1 cellular context compared by ENCODE assay signal in genomic region chr10:21278491-21279216, GRCh38.
TF ChIP-seq lines count a peak whose summit lies in the region.

No MANE protein-coding gene starts in this region.

TF ChIP-seq in HepG2, 621 proteins besides CTCF, POLR2A, EP300 and RAD21 (continued from another document and continues in another):
- no peak for TF ChIP-seq RERE (CRISPR knock-in tag; IDR thresholded peaks at IDR 0.05; ENCODE audit: low read depth)
- no peak for TF ChIP-seq ZNF879 (CRISPR knock-in tag; IDR thresholded peaks at IDR 0.05)
- TF ChIP-seq, protein P1, sequence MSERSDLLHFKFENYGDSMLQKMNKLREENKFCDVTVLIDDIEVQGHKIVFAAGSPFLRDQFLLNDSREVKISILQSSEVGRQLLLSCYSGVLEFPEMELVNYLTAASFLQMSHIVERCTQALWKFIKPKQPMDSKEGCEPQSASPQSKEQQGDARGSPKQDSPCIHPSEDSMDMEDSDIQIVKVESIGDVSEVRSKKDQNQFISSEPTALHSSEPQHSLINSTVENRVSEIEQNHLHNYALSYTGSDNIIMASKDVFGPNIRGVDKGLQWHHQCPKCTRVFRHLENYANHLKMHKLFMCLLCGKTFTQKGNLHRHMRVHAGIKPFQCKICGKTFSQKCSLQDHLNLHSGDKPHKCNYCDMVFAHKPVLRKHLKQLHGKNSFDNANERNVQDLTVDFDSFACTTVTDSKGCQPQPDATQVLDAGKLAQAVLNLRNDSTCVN (CRISPR knock-in tag; IDR thresholded peaks at IDR 0.05; ENCODE audit: borderline replicate concordance), result no peak
- TF ChIP-seq RFX5 (IDR thresholded peaks at IDR 0.05; ENCODE audit: low read depth, low read length), result no peak
- no peak for TF ChIP-seq NCOA1 (CRISPR knock-in tag; IDR thresholded peaks at IDR 0.05)
- TF ChIP-seq SP140L (CRISPR knock-in tag; IDR thresholded peaks at IDR 0.05; ENCODE audit: borderline replicate concordance), result no peak
- TF ChIP-seq ZNF83 (CRISPR knock-in tag; IDR thresholded peaks at IDR 0.05; ENCODE audit: borderline replicate concordance), result no peak
- TF ChIP-seq, protein P2, sequence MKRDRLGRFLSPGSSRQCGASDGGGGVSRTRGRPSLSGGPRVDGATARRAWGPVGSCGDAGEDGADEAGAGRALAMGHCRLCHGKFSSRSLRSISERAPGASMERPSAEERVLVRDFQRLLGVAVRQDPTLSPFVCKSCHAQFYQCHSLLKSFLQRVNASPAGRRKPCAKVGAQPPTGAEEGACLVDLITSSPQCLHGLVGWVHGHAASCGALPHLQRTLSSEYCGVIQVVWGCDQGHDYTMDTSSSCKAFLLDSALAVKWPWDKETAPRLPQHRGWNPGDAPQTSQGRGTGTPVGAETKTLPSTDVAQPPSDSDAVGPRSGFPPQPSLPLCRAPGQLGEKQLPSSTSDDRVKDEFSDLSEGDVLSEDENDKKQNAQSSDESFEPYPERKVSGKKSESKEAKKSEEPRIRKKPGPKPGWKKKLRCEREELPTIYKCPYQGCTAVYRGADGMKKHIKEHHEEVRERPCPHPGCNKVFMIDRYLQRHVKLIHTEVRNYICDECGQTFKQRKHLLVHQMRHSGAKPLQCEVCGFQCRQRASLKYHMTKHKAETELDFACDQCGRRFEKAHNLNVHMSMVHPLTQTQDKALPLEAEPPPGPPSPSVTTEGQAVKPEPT (CRISPR knock-in tag; IDR thresholded peaks at IDR 0.05; ENCODE audit: low read depth), result peak; percentile 59; the same call in 1 of the 2 replicates
- TF ChIP-seq CCDC6 (CRISPR knock-in tag; IDR thresholded peaks at IDR 0.05), result no peak
- TF ChIP-seq ZNF335 (CRISPR knock-in tag; IDR thresholded peaks at IDR 0.05), result 0 out of 2 replicates have a peak, but pooled peaks have one; percentile 24
- no peak for TF ChIP-seq ZNF558 (CRISPR knock-in tag; IDR thresholded peaks at IDR 0.05; ENCODE audit: borderline replicate concordance)
- TF ChIP-seq ZNF446 (CRISPR knock-in tag; IDR thresholded peaks at IDR 0.05), result no peak
- TF ChIP-seq CBX1 (IDR thresholded peaks at IDR 0.05; ENCODE audit: low read depth), result no peak
- no peak for TF ChIP-seq BORCS8-MEF2B (CRISPR knock-in tag; IDR thresholded peaks at IDR 0.05)
- TF ChIP-seq KLF6 (CRISPR knock-in tag; IDR thresholded peaks at IDR 0.05), result no peak
- TF ChIP-seq NFKB2 (CRISPR knock-in tag; IDR thresholded peaks at IDR 0.05; ENCODE audit: borderline replicate concordance), result no peak
- no peak for TF ChIP-seq CREM (IDR thresholded peaks at IDR 0.05)
- TF ChIP-seq CREM (CRISPR knock-in tag; IDR thresholded peaks at IDR 0.05), result no peak
- TF ChIP-seq BRD4 (CRISPR knock-in tag; IDR thresholded peaks at IDR 0.05), result no peak
- TF ChIP-seq ZNF772 (CRISPR knock-in tag; IDR thresholded peaks at IDR 0.05), result no peak
- TF ChIP-seq PHB2 (IDR thresholded peaks at IDR 0.05; ENCODE audit: partially characterized antibody), result no peak
- TF ChIP-seq, protein P3, sequence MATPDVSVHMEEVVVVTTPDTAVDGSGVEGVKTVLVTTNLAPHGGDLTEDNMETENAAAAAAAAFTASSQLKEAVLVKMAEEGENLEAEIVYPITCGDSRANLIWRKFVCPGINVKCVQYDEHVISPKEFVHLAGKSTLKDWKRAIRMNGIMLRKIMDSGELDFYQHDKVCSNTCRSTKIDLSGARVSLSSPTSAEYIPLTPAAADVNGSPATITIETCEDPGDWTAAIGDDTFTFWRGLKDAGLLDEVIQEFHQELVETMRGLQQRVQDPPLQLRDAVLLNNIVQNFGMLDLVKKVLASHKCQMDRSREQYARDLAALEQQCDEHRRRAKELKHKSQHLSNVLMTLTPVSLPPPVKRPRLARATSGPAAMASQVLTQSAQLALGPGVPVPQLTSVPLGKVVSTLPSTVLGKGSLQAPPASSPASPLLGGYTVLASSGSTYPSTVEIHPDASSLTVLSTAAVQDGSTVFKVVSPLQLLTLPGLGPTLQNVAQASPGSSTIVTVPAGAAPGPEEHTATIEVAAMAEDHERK (CRISPR knock-in tag; IDR thresholded peaks at IDR 0.05; ENCODE audit: low read depth), result no peak
- TF ChIP-seq ZNF350 (CRISPR knock-in tag; IDR thresholded peaks at IDR 0.05; ENCODE audit: borderline replicate concordance, low read depth), result no peak
- TF ChIP-seq ZNF44 (CRISPR knock-in tag; IDR thresholded peaks at IDR 0.05), result peak; percentile 68; the same call in 1 of the 2 replicates
- no peak for TF ChIP-seq HMG20A (CRISPR knock-in tag; IDR thresholded peaks at IDR 0.05; ENCODE audit: borderline replicate concordance)
- 0 out of 2 replicates have a peak, but pooled peaks have one; percentile 37 for TF ChIP-seq DNMT3B (CRISPR knock-in tag; conservative IDR thresholded peaks at IDR 0.05)
- TF ChIP-seq, protein P4, sequence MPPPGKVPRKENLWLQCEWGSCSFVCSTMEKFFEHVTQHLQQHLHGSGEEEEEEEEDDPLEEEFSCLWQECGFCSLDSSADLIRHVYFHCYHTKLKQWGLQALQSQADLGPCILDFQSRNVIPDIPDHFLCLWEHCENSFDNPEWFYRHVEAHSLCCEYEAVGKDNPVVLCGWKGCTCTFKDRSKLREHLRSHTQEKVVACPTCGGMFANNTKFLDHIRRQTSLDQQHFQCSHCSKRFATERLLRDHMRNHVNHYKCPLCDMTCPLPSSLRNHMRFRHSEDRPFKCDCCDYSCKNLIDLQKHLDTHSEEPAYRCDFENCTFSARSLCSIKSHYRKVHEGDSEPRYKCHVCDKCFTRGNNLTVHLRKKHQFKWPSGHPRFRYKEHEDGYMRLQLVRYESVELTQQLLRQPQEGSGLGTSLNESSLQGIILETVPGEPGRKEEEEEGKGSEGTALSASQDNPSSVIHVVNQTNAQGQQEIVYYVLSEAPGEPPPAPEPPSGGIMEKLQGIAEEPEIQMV (CRISPR knock-in tag; IDR thresholded peaks at IDR 0.05; ENCODE audit: low read depth), result no peak
- TF ChIP-seq, protein P5, sequence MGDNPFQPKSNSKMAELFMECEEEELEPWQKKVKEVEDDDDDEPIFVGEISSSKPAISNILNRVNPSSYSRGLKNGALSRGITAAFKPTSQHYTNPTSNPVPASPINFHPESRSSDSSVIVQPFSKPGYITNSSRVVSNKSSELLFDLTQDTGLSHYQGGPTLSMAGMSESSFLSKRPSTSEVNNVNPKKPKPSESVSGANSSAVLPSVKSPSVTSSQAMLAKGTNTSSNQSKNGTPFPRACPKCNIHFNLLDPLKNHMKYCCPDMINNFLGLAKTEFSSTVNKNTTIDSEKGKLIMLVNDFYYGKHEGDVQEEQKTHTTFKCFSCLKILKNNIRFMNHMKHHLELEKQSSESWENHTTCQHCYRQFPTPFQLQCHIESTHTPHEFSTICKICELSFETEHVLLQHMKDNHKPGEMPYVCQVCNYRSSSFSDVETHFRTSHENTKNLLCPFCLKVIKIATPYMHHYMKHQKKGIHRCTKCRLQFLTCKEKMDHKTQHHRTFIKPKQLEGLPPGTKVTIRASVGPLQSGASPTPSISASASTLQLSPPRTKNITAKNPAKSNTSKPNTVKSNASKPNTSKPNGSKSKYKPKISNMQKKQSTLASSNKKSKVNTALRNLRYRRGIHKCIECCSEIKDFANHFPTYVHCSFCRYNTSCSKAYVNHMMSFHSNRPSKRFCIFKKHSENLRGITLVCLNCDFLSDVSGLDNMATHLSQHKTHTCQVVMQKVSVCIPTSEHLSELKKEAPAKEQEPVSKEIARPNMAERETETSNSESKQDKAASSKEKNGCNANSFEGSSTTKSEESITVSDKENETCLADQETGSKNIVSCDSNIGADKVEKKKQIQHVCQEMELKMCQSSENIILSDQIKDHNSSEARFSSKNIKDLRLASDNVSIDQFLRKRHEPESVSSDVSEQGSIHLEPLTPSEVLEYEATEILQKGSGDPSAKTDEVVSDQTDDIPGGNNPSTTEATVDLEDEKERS (CRISPR knock-in tag; IDR thresholded peaks at IDR 0.05), result no peak
- no peak for TF ChIP-seq HOXA7 (CRISPR knock-in tag; IDR thresholded peaks at IDR 0.05)
- no peak for TF ChIP-seq ZNF687 (CRISPR knock-in tag; IDR thresholded peaks at IDR 0.05)
- no peak for TF ChIP-seq ZXDC (CRISPR knock-in tag; IDR thresholded peaks at IDR 0.05)
- TF ChIP-seq, protein P6, sequence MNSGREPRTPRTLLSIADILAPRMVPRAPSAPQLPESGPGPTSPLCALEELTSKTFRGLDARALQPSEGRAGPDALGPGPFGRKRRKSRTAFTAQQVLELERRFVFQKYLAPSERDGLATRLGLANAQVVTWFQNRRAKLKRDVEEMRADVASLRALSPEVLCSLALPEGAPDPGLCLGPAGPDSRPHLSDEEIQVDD (CRISPR knock-in tag; IDR thresholded peaks at IDR 0.05; ENCODE audit: borderline replicate concordance), result no peak
- no peak for TF ChIP-seq ZNF224 (CRISPR knock-in tag; IDR thresholded peaks at IDR 0.05)
- TF ChIP-seq RARA (CRISPR knock-in tag; IDR thresholded peaks at IDR 0.05), result no peak
- TF ChIP-seq TCF12 (IDR thresholded peaks at IDR 0.05), result no peak
- no peak for TF ChIP-seq TCF12 (CRISPR knock-in tag; IDR thresholded peaks at IDR 0.05)
- TF ChIP-seq SKI (IDR thresholded peaks at IDR 0.05; ENCODE audit: partially characterized antibody), result no peak
- TF ChIP-seq MAFK (conservative IDR thresholded peaks at IDR 0.05 in 1 of 2, IDR thresholded peaks at IDR 0.05 in 1 of 2; ENCODE audit: low read length in 2 of 2), result no peak
- no peak for TF ChIP-seq GATAD1 (CRISPR knock-in tag; IDR thresholded peaks at IDR 0.05)
